Comparison of ENCODE assay signal across 25 cellular contexts in genomic region chr15:38614621-38615020, GRCh38. TPM values are rescaled to one million over a fixed set of nuclear protein-coding genes. Genes with fewer than 3 reads are reported as not detected.
"Had no signal": no experiment of that assay in that cellular context is flagged by ENCODE, and none has a peak within 500 bp of the region (broad histone marks: within the 10 kb centered on the region; RNA-seq: fewer than 3 reads in every experiment).

No MANE protein-coding gene starts in this region.

- H3K4me3 Mint-ChIP-seq: activated CD4-positive, alpha-beta T cell treated with anti-CD3 and anti-CD28 coated beads, Interleukin-2, amount 10 ng/mL, durations not matched to agents 7 days and 5 days; activated CD8-positive, alpha-beta T cell treated with anti-CD3 and anti-CD28 coated beads, Interleukin-2, amount 10 ng/mL, durations not matched to agents 7 days and 5 days; activated naive CD4-positive, alpha-beta T cell treated with anti-CD3 and anti-CD28 coated beads, Interleukin-2, amount 10 ng/mL, durations not matched to agents 7 days and 5 days; activated T-cell treated with anti-CD3 and anti-CD28 coated beads, Interleukin-2, amount 50 U/mL, for 4 hours; T-helper 1 cell treated with Interleukin-12 subunit alpha and Interleukin-12 subunit beta and Interleukin-4 antibody, amounts not matched to agents 30 μg/mL and 1 μg/mL, for 36 hours had no signal

- DNase-seq: activated CD4-positive, alpha-beta T cell treated with anti-CD3 and anti-CD28 coated beads, Interleukin-2, amount 10 ng/mL, durations not matched to agents 7 days and 5 days; activated CD8-positive, alpha-beta memory T cell treated with anti-CD3 and anti-CD28 coated beads, Interleukin-2, amount 50 U/mL, for 48 hours; activated CD8-positive, alpha-beta T cell treated with anti-CD3 and anti-CD28 coated beads, Interleukin-2, amount 10 ng/mL, durations not matched to agents 7 days and 5 days; activated effector memory CD4-positive, alpha-beta T cell treated with anti-CD3 and anti-CD28 coated beads, Interleukin-2, amount 50 U/mL, for 16 hours; activated naive CD4-positive, alpha-beta T cell treated with anti-CD3 and anti-CD28 coated beads, Interleukin-2, amount 10 ng/mL, durations not matched to agents 7 days and 5 days; activated T-cell treated with anti-CD3 and anti-CD28 coated beads, Interleukin-2, amount 50 U/mL, for 4 hours; amniotic stem cell; body of pancreas; central memory CD4-positive, alpha-beta T cell; Karpas-422; NCI-H1105 treated with DMSO at 0.1 percent for 48 hours; NCI-H1436 treated with DMSO at 0.1 percent for 48 hours; NCI-H187; NCI-H2081; NCI-H510A treated with DMSO at 0.1 percent for 48 hours; NCI-H69; NK-92 treated with Interleukin-12 subunit alpha and Interleukin-12 subunit beta, amount 100 ng/mL, for 24 hours; Peyer's patch; Right ventricle myocardium superior; SJCRH30 had no signal

- H3K9me3 Mint-ChIP-seq: activated T-cell treated with anti-CD3 and anti-CD28 coated beads, Interleukin-2, amount 50 U/mL, for 4 hours had no signal

- ATAC-seq: activated CD4-positive, CD25-positive, alpha-beta regulatory T cell treated with anti-CD3 and anti-CD28 coated beads, Interleukin-2, amount 50 U/mL, for 24 hours; activated CD8-positive, alpha-beta T cell treated with anti-CD3 and anti-CD28 coated beads, Interleukin-2, amount 10 ng/mL, durations not matched to agents 7 days and 5 days; activated T-cell treated with anti-CD3 and anti-CD28 coated beads, Interleukin-2, amount 50 U/mL, for 4 hours; body of pancreas; K562; SK-N-SH treated with all-trans-retinoic acid at 6 μM for 48 hours had no signal

- H3K27ac Mint-ChIP-seq: activated CD4-positive, alpha-beta T cell treated with anti-CD3 and anti-CD28 coated beads, Interleukin-2, amount 10 ng/mL, durations not matched to agents 7 days and 5 days; activated CD8-positive, alpha-beta T cell treated with anti-CD3 and anti-CD28 coated beads, Interleukin-2, amount 10 ng/mL, durations not matched to agents 7 days and 5 days; activated naive CD4-positive, alpha-beta T cell treated with anti-CD3 and anti-CD28 coated beads, Interleukin-2, amount 10 ng/mL, durations not matched to agents 7 days and 5 days had no signal

- H3K27me3 Mint-ChIP-seq: activated CD4-positive, alpha-beta T cell treated with anti-CD3 and anti-CD28 coated beads, Interleukin-2, amount 10 ng/mL, durations not matched to agents 7 days and 5 days had no signal

RNA-seq across cellular contexts. Expression of gene RASGRP1, which starts 50.0 kb away (rescaled TPM):
- total RNA-seq: ascending aorta had no signal
